Comparison of ENCODE assay signal across 8 cellular contexts in the genomic region with DNA sequence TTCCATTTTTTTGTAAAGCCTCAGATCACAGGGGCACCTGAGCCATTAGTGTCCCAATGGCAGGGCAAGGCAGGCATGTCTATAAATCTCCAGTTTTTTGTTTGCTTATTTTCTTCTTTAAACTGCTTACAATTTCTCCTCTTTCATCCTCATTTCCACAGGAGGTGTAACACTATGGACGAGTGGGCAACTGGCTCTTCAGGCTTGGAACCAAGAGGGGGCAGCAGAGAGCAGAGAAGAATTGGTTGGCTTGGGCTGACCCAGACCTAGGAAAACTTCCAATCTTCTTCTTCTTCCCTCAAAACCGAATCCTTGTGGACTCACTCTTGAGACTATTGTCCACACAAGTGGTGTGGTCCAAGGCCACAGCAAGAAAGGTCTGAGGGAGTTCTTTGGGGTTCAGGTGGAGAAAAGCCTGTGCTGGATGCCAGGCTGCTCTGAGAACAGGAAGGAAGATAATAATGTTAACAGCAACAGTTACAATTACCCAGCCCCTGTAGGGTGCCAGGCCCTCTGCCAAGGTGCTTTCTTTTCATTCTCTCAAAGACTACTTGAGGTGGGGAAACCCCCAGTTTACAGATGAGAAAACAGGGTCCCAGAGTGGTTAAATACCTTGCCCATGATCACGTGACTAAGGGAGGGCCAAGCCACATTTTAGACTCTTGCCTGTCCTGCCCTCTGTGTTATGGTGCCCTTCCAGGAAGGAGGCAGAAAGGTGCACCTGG.
DNase-seq lines count a peak whose midpoint lies in the region; ATAC-seq, FAIRE-seq and TF ChIP-seq lines count a peak whose summit lies in the region.

No MANE protein-coding gene starts in this region.

- H3K9ac ChIP-seq in neural progenitor cell: no peak overlapping the region

- H3K4me1 ChIP-seq in neural progenitor cell: peaks cover 4% of the 10 kb centered on the region

- H3K4me1 Mint-ChIP-seq in HFFc6 (ENCODE audit: low read depth) (no peaks in the 10 kb centered on the region), neural progenitor cell (peaks cover 11% of the 10 kb centered on the region)
- H3K4me1 Mint-ChIP-seq in activated CD8-positive, alpha-beta T cell treated with anti-CD3 and anti-CD28 coated beads, Interleukin-2, amount 10 ng/mL, durations not matched to agents 7 days and 5 days (ENCODE audit: low read depth): no peaks in the 10 kb centered on the region

- H3K27ac Mint-ChIP-seq in HFFc6 (no peak overlapping the region), neural progenitor cell (peak overlapping the region; percentile 32)
- H3K27ac Mint-ChIP-seq in activated CD8-positive, alpha-beta T cell treated with anti-CD3 and anti-CD28 coated beads, Interleukin-2, amount 10 ng/mL, durations not matched to agents 7 days and 5 days: no peak overlapping the region

- no peaks in the 10 kb centered on the region for H3F3A ChIP-seq in neural progenitor cell (ENCODE audit: low read depth)

- no peaks in the 10 kb centered on the region for H3K79me2 ChIP-seq in neural progenitor cell (ENCODE audit: low read depth)

- H3K4me3 ChIP-seq in neural progenitor cell: no peak overlapping the region

- POLR2A ChIA-PET in activated CD8-positive, alpha-beta T cell treated with anti-CD3 and anti-CD28 coated beads, Interleukin-2, amount 10 ng/mL, durations not matched to agents 7 days and 5 days (lab: Charles Lee): no interaction called here

- TF ChIP-seq CTCF in HFFc6 (IDR thresholded peaks at IDR 0.05) (peak; percentile 91), neural progenitor cell (IDR thresholded peaks at IDR 0.05) (peak; percentile 87)

- H3K36me3 Mint-ChIP-seq in HFFc6 (ENCODE audit: low read depth): no peaks in the 10 kb centered on the region
- H3K36me3 Mint-ChIP-seq in activated CD8-positive, alpha-beta T cell treated with anti-CD3 and anti-CD28 coated beads, Interleukin-2, amount 10 ng/mL, durations not matched to agents 7 days and 5 days (ENCODE audit: low read depth): no peaks in the 10 kb centered on the region
- no peaks in the 10 kb centered on the region for H3K36me3 Mint-ChIP-seq in neural progenitor cell

- H3K4me3 Mint-ChIP-seq in HFFc6 (no peak overlapping the region), neural progenitor cell (no peak overlapping the region)
- H3K4me3 Mint-ChIP-seq in activated CD8-positive, alpha-beta T cell treated with anti-CD3 and anti-CD28 coated beads, Interleukin-2, amount 10 ng/mL, durations not matched to agents 7 days and 5 days: no peak overlapping the region

- H3K36me3 ChIP-seq in neural progenitor cell: no peaks in the 10 kb centered on the region

- peak; percentile 72 for ATAC-seq in activated CD8-positive, alpha-beta T cell treated with anti-CD3 and anti-CD28 coated beads, Interleukin-2, amount 10 ng/mL, durations not matched to agents 7 days and 5 days

- H4K20me1 ChIP-seq in neural progenitor cell (ENCODE audit: low read depth): no peaks in the 10 kb centered on the region

- no peaks in the 10 kb centered on the region for H3K9me3 ChIP-seq in neural progenitor cell (ENCODE audit: low read depth)

- H3K27me3 Mint-ChIP-seq in HFFc6 (ENCODE audit: insufficient read depth) (peaks cover 24% of the 10 kb centered on the region), neural progenitor cell (ENCODE audit: insufficient read depth, low read depth) (peaks cover 24% of the 10 kb centered on the region)
- H3K27me3 Mint-ChIP-seq in activated CD8-positive, alpha-beta T cell treated with anti-CD3 and anti-CD28 coated beads, Interleukin-2, amount 10 ng/mL, durations not matched to agents 7 days and 5 days (ENCODE audit: low read depth): no peaks in the 10 kb centered on the region

- H3K27ac ChIP-seq in neural progenitor cell: no peak overlapping the region

- no peak overlapping the region for H2AFZ ChIP-seq in neural progenitor cell (replicated peaks)

- no peak for FAIRE-seq in urothelium cell line (lab: Jason Lieb, UNC)

- peaks cover 8% of the 10 kb centered on the region for H3K27me3 ChIP-seq in neural progenitor cell

- peak; percentile 1 to 43 for DNase-seq in activated CD4-positive, alpha-beta T cell treated with anti-CD3 and anti-CD28 coated beads for 24 hours (ENCODE audit: low read depth in 2 of 2)
- no peak for DNase-seq in activated CD4-positive, alpha-beta T cell treated with anti-CD3 and anti-CD28 coated beads for 1 hour
- DNase-seq in HFFc6 (peak; percentile 38), NCI-H1930 (lab: John Stamatoyannopoulos, UW) (peak; percentile 23 to 55), fibroblast of the conjunctiva (ENCODE audit: low read depth) (peak; percentile 39), neural progenitor cell (ENCODE audit: low spot score) (peak; percentile 74), urothelium cell line (ENCODE audit: low spot score) (peak; percentile 64)
- peak; percentile 63 for DNase-seq in activated CD8-positive, alpha-beta T cell treated with anti-CD3 and anti-CD28 coated beads, Interleukin-2, amount 10 ng/mL, durations not matched to agents 7 days and 5 days

- CTCF ChIA-PET in activated CD8-positive, alpha-beta T cell treated with anti-CD3 and anti-CD28 coated beads, Interleukin-2, amount 10 ng/mL, durations not matched to agents 7 days and 5 days (lab: Charles Lee): interaction anchor here (1.2 kb wide), 1 partner anchor 241 kb away, joined by 3 read pairs; no protein-coding TSS in a partner anchor

- no peak overlapping the region for H3K4me2 ChIP-seq in neural progenitor cell

- H3K9me3 Mint-ChIP-seq in HFFc6 (no peaks in the 10 kb centered on the region), neural progenitor cell (no peaks in the 10 kb centered on the region)
- no peaks in the 10 kb centered on the region for H3K9me3 Mint-ChIP-seq in activated CD8-positive, alpha-beta T cell treated with anti-CD3 and anti-CD28 coated beads, Interleukin-2, amount 10 ng/mL, durations not matched to agents 7 days and 5 days (ENCODE audit: insufficient read depth)
